1 cellular context compared by ENCODE assay signal in the genomic region with DNA sequence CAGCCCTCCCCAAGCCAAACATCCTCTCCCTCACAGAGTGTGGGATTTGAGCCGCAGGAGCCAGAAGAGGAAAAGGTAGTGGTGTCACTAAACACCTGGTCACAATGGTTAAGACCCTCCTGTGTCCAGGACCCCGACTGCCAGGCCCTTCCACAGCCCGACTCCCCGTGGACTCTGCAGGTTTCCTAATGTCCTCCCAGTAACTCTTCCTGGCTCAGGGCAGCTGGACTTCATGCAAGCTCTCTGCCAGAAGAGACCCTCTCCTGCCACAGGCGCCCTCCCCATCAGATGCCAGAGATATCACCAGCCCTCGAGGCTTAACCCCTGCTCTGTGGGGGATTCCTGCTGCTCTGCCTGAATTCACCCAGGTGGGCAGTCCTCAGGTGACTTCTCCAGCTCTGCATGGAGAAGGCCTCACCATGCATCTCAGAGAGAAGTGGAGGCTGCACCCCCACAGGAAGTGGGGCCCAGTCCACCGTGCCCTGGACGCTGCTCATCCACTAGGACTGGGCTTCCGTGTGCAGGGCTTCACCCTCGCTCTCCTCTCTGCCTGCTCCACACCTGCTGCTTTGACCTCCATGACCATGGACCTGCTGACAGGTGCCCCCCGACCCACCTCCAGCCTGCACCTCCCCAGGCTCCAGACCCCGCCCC.
TF ChIP-seq lines count a peak whose summit lies in the region.

No MANE protein-coding gene starts in this region.

TF ChIP-seq in SK-N-SH, 30 proteins besides CTCF, POLR2A, EP300 and RAD21 (continued from another document):
- no peak for TF ChIP-seq RFX5 (IDR thresholded peaks at IDR 0.05; ENCODE audit: low read length)
